In the genomic region with DNA sequence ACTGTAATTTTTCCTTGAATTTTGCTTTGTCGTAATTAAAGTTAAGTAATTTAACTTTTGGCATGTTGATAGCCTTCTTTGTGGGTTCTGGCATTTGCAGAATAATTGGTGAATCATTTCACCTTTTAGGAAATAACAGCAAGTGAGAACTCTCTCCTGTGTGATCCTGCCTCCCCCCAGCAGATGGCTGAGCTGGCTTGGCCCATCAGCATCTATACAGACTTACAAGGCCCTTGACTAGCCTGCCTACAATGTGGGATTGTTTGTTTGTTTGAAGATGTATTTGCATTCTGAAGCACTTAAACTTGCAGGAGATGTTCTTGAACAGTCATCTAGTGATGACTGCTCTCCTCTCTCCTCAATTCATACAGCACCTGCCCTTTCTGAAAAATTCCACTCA, we compare ENCODE assay signal across 10 cellular contexts. TPM values are rescaled to one million over a fixed set of nuclear protein-coding genes. Genes with fewer than 3 reads are reported as not detected.
DNase-seq lines count a peak whose midpoint lies in the region; ATAC-seq and TF ChIP-seq lines count a peak whose summit lies in the region.
"Had no signal": no experiment of that assay in that cellular context is flagged by ENCODE, and none has a peak within 500 bp of the region (broad histone marks: within the 10 kb centered on the region; RNA-seq: fewer than 3 reads in every experiment).

No MANE protein-coding gene starts in this region.

- CTCF ChIA-PET in BJ (lab: Yijun Ruan, JAX) = interaction anchor here (0.7 to 3.0 kb wide), 4 partner anchors 14 to 86 kb away, joined by 3 to 11 read pairs (median 6); no protein-coding TSS in a partner anchor
- CTCF ChIA-PET in T-cell (lab: Charles Lee) = interaction anchor here in 1 of 2 donors (2.2 kb wide), 1 partner anchor 10 kb away, joined by 9 read pairs; no protein-coding TSS in a partner anchor

- peaks cover 6% of the 10 kb centered on the region for H3K36me3 ChIP-seq in BJ (ENCODE audit: control insufficient read depth, insufficient read depth, low read length)
- peaks cover 87% of the 10 kb centered on the region for H3K36me3 ChIP-seq in WERI-Rb-1

- H3K27me3 Mint-ChIP-seq in HFFc6 (ENCODE audit: insufficient read depth) = no peaks in the 10 kb centered on the region
- H3K27me3 Mint-ChIP-seq in T-cell = no peaks in the 10 kb centered on the region

- ATAC-seq in T-cell (replicated peaks in 1 of 4) (no peak), HG02678 (IDR thresholded peaks at IDR 0.05; ENCODE audit: unreplicated experiment) (no peak)

- H3K36me3 Mint-ChIP-seq in HFFc6 (ENCODE audit: low read depth) (peaks cover 16% of the 10 kb centered on the region), T-cell (peaks cover 62% of the 10 kb centered on the region)

- H3K4me3 Mint-ChIP-seq in HFFc6 = no peak overlapping the region
- H3K4me3 Mint-ChIP-seq in T-cell = no peak overlapping the region

- no peaks in the 10 kb centered on the region for H3K9me3 Mint-ChIP-seq in HFFc6
- no peaks in the 10 kb centered on the region for H3K9me3 Mint-ChIP-seq in T-cell

- POLR2A ChIA-PET in BJ (lab: Charles Lee) (no interaction called here), T-cell (lab: Charles Lee) (interaction anchor here in 1 of 2 donors (0.6 kb wide), 1 partner anchor 12 kb away, joined by 3 read pairs; no protein-coding TSS in a partner anchor)

- H3K27ac ChIP-seq in WERI-Rb-1 = no peak overlapping the region

- H3K4me1 Mint-ChIP-seq in HFFc6 (ENCODE audit: low read depth) (peaks cover 7% of the 10 kb centered on the region; the same call in 1 of the 2 replicates), T-cell (peaks cover 20 to 26% (median 24%) of the 10 kb centered on the region in 3 donors)

- no peak for DNase-seq in BJ (ENCODE audit: low read depth)
- peak; percentile 34 for DNase-seq in HFFc6
- DNase-seq in WERI-Rb-1 = peak; percentile 41
- peak; percentile 27 for DNase-seq in globus pallidus (ENCODE audit: low spot score)
- DNase-seq in T-cell = no peak
- no peak for DNase-seq in Kasumi-1 (lab: John Stamatoyannopoulos, UW)
- no peak for DNase-seq in activated CD4-positive, alpha-beta T cell treated with anti-CD3 and anti-CD28 coated beads for 4 hours
- DNase-seq: activated T-cell treated with anti-CD3 and anti-CD28 coated beads for 4 hours, NCI-H226 had no signal

- H3K9me3 ChIP-seq in WERI-Rb-1 (ENCODE audit: severe bottlenecking) = no peaks in the 10 kb centered on the region

- H3K4me3 ChIP-seq in BJ (ENCODE audit: low read depth, low read length) (no peak overlapping the region), WERI-Rb-1 (ENCODE audit: low read depth, low read length) (no peak overlapping the region)

- H3K27ac Mint-ChIP-seq in HFFc6 (no peak overlapping the region), T-cell (no peak overlapping the region)

- TF ChIP-seq CTCF in BJ (IDR thresholded peaks at IDR 0.05; ENCODE audit: insufficient read depth, low read depth, low read length) (peak; percentile 43), HFFc6 (IDR thresholded peaks at IDR 0.05) (peak; percentile 57), WERI-Rb-1 (IDR thresholded peaks at IDR 0.05; ENCODE audit: low read depth, low read length) (peak; percentile 46)

- no peaks in the 10 kb centered on the region for H3K27me3 ChIP-seq in BJ (ENCODE audit: control insufficient read depth, insufficient read depth, low read length)
- H3K27me3 ChIP-seq in WERI-Rb-1 (ENCODE audit: insufficient read depth, low read depth, severe bottlenecking) = no peaks in the 10 kb centered on the region

RNA-seq across cellular contexts. Expression of a gene that starts 55.9 kb away (rescaled TPM):
- 9.5 and 12.6 TPM in 2 replicates for polyA plus RNA-seq in BJ (2011; rRNA removed)
- polyA minus RNA-seq in BJ (2011; rRNA and poly(A)+ RNA removed) = 4.2 and 4.7 TPM in 2 replicates
- 10 to 100 TPM; 13.7 to 15.1 (median 14.4) TPM for total RNA-seq in HFFc6 (2021; fragmentation: NEBNext Ultra II Directional; extraction: Animal tissue kit (Norgen Biotek cat#: 25700))
- 10 to 100 TPM; 19.7 to 23.2 (median 21.5) TPM for total RNA-seq in T-cell

RNA-seq across cellular contexts. Expression of a gene that starts 56.8 kb away (rescaled TPM):
- 17.1 and 27.2 TPM in 2 replicates for polyA plus RNA-seq in BJ (2011; rRNA removed)
- polyA minus RNA-seq in BJ (2011; rRNA and poly(A)+ RNA removed) = 14.3 and 18.1 TPM in 2 replicates
- total RNA-seq in HFFc6 (2021; fragmentation: NEBNext Ultra II Directional; extraction: Animal tissue kit (Norgen Biotek cat#: 25700)) = 10 to 100 TPM; 10.4 to 14.1 (median 12.7) TPM
- 100 to 1,000 TPM; 143 to 298 (median 222) TPM for total RNA-seq in T-cell

Comparison
In these comparisons a context has a peak if more than half of its experiments do, and no peak if none do; other contexts are left out.
1. DNase-seq: peak in HFFc6 (single experiment), WERI-Rb-1 (single experiment) and globus pallidus (single experiment); none in BJ (single experiment), T-cell (0 of 34), Kasumi-1 (0 of 2) and activated CD4-positive, alpha-beta T cell treated with anti-CD3 and anti-CD28 coated beads for 4 hours (0 of 2).
2. RNA of a gene that starts 56.8 kb away (total RNA-seq): 143 to 298 TPM in T-cell; 10.4 to 14.1 TPM in HFFc6; every median in the first group is over 4 times any median in the second.
3. Peak in every context shown above with its lines, with median percentiles within 50 percentile points of each other: CTCF ChIP-seq.